In the genomic region with DNA sequence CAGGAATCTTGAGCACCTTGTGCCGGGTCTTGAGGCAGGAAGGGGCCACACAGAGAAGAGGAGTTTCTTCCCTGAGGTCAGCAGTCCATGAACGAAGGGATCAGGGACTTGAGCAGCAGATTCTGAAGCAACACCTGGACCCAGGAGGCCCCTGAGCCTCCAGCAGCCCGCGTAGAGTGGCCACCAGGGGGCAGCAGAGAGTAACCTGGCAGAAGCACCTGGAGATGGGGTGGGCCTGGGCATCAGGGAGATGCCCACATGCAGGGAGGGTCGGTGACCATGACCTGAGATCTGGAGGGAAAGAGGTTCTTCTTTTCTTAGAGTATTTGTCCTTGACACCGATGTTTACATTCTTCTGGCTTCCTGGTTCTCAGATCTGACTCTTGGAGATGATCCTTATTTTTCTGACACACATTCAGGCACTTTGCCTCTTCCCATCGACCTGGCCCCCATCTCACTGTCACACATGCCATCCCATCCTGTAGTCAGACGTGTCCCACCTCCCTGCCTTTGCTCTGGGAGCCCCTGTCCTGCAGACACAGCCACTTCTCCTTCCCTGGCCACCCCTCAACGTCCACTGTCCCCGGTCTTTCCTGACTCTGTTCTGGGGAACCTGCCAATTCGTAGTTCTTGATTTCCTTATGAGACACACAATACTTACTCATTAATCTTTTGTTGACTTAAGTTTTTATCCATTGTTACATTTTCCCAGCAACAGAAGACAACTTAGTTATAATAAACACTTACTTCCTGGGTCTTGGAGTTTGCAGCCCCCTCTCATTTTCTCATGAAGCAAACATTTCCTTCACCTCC, we compare ENCODE assay signal across 8 cellular contexts.
DNase-seq lines count a peak whose midpoint lies in the region; ATAC-seq and TF ChIP-seq lines count a peak whose summit lies in the region.

No MANE protein-coding gene starts in this region.

- H3K9me3 ChIP-seq in RWPE2 (ENCODE audit: severe bottlenecking) (no peaks in the 10 kb centered on the region), heart right ventricle (no peaks in the 10 kb centered on the region), skeletal muscle satellite cell (replicated peaks; ENCODE audit: low read length) (no peaks in the 10 kb centered on the region)

- H3K9ac ChIP-seq in skeletal muscle satellite cell (ENCODE audit: low read depth, low read length) = no peak overlapping the region

- no peak overlapping the region for H3K4me3 ChIP-seq in RWPE2 (ENCODE audit: severe bottlenecking)
- H3K4me3 ChIP-seq in heart right ventricle = no peak overlapping the region
- H3K4me3 ChIP-seq in skeletal muscle satellite cell (ENCODE audit: low read length) = no peak overlapping the region

- peak overlapping the region; percentile 54 for H3K4me2 ChIP-seq in skeletal muscle satellite cell (ENCODE audit: low read length)

- 26% methylated on average over 11 of the region's 11 CpGs for WGBS in heart right ventricle, 2 donors

- peak; percentile 99 for TF ChIP-seq CTCF in GM12872 (IDR thresholded peaks at IDR 0.05; ENCODE audit: insufficient read depth, low read depth, low read length)
- peak; percentile 90 for TF ChIP-seq CTCF in RWPE2 (IDR thresholded peaks at IDR 0.05; ENCODE audit: poor library complexity, severe bottlenecking)
- TF ChIP-seq CTCF in heart right ventricle (IDR thresholded peaks at IDR 0.05) = peak; percentile 74 to 99 (median 93)

- H3K4me1 ChIP-seq in RWPE2 (ENCODE audit: insufficient read depth, poor library complexity, severe bottlenecking) = no peaks in the 10 kb centered on the region
- peaks cover 0 to 7% (median 0%) of the 10 kb centered on the region in 9 donors for H3K4me1 ChIP-seq in heart right ventricle
- H3K4me1 ChIP-seq in skeletal muscle satellite cell (ENCODE audit: control insufficient read depth, insufficient read depth, low read length) = peaks cover 15% of the 10 kb centered on the region

- peak; percentile 73 for ATAC-seq in RWPE2 (ENCODE audit: low read depth)
- peak in 6 of 8 donors; percentile 48 to 66 (median 61) for ATAC-seq in heart right ventricle
- no peak for ATAC-seq in HG03280 (IDR thresholded peaks at IDR 0.05; ENCODE audit: unreplicated experiment)

- H3K36me3 ChIP-seq in RWPE2 (ENCODE audit: low read depth) (no peaks in the 10 kb centered on the region), heart right ventricle (no peaks in the 10 kb centered on the region), skeletal muscle satellite cell (ENCODE audit: insufficient read depth, low read length) (no peaks in the 10 kb centered on the region)

- peak; percentile 22 for DNase-seq in A172 (ENCODE audit: low spot score)
- no peak for DNase-seq in RWPE2 (ENCODE audit: low spot score)
- peak; percentile 85 for DNase-seq in activated gamma-delta T cell treated with Interleukin-2 at 50 U/mL for 16 hours
- peak; percentile 38 to 65 for DNase-seq in heart right ventricle
- no peak for DNase-seq in SIG-M5 treated with dmso at 0.1 percent for 504 hours (lab: John Stamatoyannopoulos, UW; ENCODE audit: unreplicated experiment)

- H3K27me3 ChIP-seq in RWPE2 (ENCODE audit: insufficient read depth, poor library complexity, severe bottlenecking) = no peaks in the 10 kb centered on the region
- peaks cover 0 to 27% (median 7%) of the 10 kb centered on the region in 7 donors for H3K27me3 ChIP-seq in heart right ventricle
- H3K27me3 ChIP-seq in skeletal muscle satellite cell (ENCODE audit: control insufficient read depth, insufficient read depth, low read length) = no peaks in the 10 kb centered on the region

- intact Hi-C loops in heart right ventricle (cut with DNase I) = no loop called here

- no peak overlapping the region for H3K27ac ChIP-seq in RWPE2 (ENCODE audit: poor library complexity, severe bottlenecking)
- no peak overlapping the region for H3K27ac ChIP-seq in heart right ventricle

Comparison
In these comparisons a context has a peak if more than half of its experiments do, and no peak if none do; other contexts are left out.
1. DNase-seq: peak in A172 (single experiment), activated gamma-delta T cell treated with Interleukin-2 at 50 U/mL for 16 hours (single experiment) and heart right ventricle (2 of 2); none in RWPE2 (single experiment) and SIG-M5 treated with dmso at 0.1 percent for 504 hours (single experiment).
2. Peak in every context shown above with its lines, with median percentiles within 50 percentile points of each other: CTCF ChIP-seq.